19 cellular contexts compared by ENCODE assay signal in genomic region chr22:20247608-20248171, GRCh38. TPM values are rescaled to one million over a fixed set of nuclear protein-coding genes. Genes with fewer than 3 reads are reported as not detected.
"Had no signal": no experiment of that assay in that cellular context is flagged by ENCODE, and none has a peak within 500 bp of the region (broad histone marks: within the 10 kb centered on the region; RNA-seq: fewer than 3 reads in every experiment).

No MANE protein-coding gene starts in this region.

- H3K9me3 ChIP-seq: gastrocnemius medialis, heart right ventricle, sigmoid colon, tibial artery had no signal

- H3K27ac Mint-ChIP-seq: activated B cell treated with CpG ODN at 0.5 μM for 24 hours; activated CD8-positive, alpha-beta T cell treated with anti-CD3 and anti-CD28 coated beads for 36 hours; activated T-helper 17 cell treated with anti-CD3 and anti-CD28 coated beads, Interleukin-2, amount 50 U/mL, for 72 hours; natural killer cell; T-cell had no signal

- H3K36me3 ChIP-seq: gastrocnemius medialis, heart right ventricle, sigmoid colon, tibial artery had no signal

- H3K27ac ChIP-seq: gastrocnemius medialis, heart right ventricle, sigmoid colon, tibial artery had no signal

- H3K27me3 ChIP-seq: gastrocnemius medialis, heart right ventricle, sigmoid colon had no signal

- H3K9me3 Mint-ChIP-seq: activated B cell treated with CpG ODN at 0.5 μM for 24 hours; activated CD8-positive, alpha-beta T cell treated with anti-CD3 and anti-CD28 coated beads for 36 hours; activated T-helper 17 cell treated with anti-CD3 and anti-CD28 coated beads, Interleukin-2, amount 50 U/mL, for 72 hours; immature natural killer cell; natural killer cell; T-cell had no signal

- H3K36me3 Mint-ChIP-seq: immature natural killer cell, natural killer cell, T-cell had no signal

- H3K4me3 Mint-ChIP-seq: activated B cell treated with CpG ODN at 0.5 μM for 24 hours; activated CD8-positive, alpha-beta T cell treated with anti-CD3 and anti-CD28 coated beads for 36 hours; activated T-helper 17 cell treated with anti-CD3 and anti-CD28 coated beads, Interleukin-2, amount 50 U/mL, for 72 hours; immature natural killer cell; natural killer cell; T-cell had no signal

- H3K4me3 ChIP-seq: gastrocnemius medialis, heart right ventricle, sigmoid colon, tibial artery had no signal

- DNase-seq: activated B cell treated with CpG ODN at 0.5 μM for 24 hours; activated CD4-positive, alpha-beta T cell treated with anti-CD3 and anti-CD28 coated beads for 48 hours; activated CD8-positive, alpha-beta T cell treated with anti-CD3 and anti-CD28 coated beads for 36 hours; activated naive CD4-positive, alpha-beta T cell; activated T-cell treated with anti-CD3 and anti-CD28 coated beads, Interleukin-2, amount 50 U/mL, for 1 hour; effector CD8-positive, alpha-beta T cell; heart right ventricle; immature natural killer cell; mesendoderm; natural killer cell; sigmoid colon; stimulated activated CD8-positive, alpha-beta memory T cell treated with anti-CD3 and anti-CD28 coated beads, Interleukin-4, amount 100 ng/mL, for 48 hours; stimulated activated naive CD4-positive, alpha-beta T cell treated with Interleukin-2 at 50 U/mL for 16 hours; T-cell; T-helper 9 cell; tibial artery had no signal

- ATAC-seq: activated CD8-positive, alpha-beta T cell treated with anti-CD3 and anti-CD28 coated beads for 36 hours; activated T-helper 17 cell treated with anti-CD3 and anti-CD28 coated beads, Interleukin-2, amount 50 U/mL, for 72 hours; esophagus mucosa; natural killer cell; T-cell had no signal

- H3K27me3 Mint-ChIP-seq: activated B cell treated with CpG ODN at 0.5 μM for 24 hours; activated CD8-positive, alpha-beta T cell treated with anti-CD3 and anti-CD28 coated beads for 36 hours; activated T-helper 17 cell treated with anti-CD3 and anti-CD28 coated beads, Interleukin-2, amount 50 U/mL, for 72 hours; T-cell had no signal

RNA-seq across cellular contexts. Expression of gene RTN4R, which starts 20.4 kb away (rescaled TPM):
- total RNA-seq: activated B cell treated with CpG ODN at 0.5 μM for 24 hours had no signal
